In genomic region chr6:30615958-30616810, GRCh38 we compare ENCODE assay signal across 1 cellular context.
TF ChIP-seq lines count a peak whose summit lies in the region.

No MANE protein-coding gene starts in this region.

TF ChIP-seq in GM12878, 131 proteins besides CTCF, POLR2A, EP300 and RAD21 (continues in another document):
- TF ChIP-seq POLR2AphosphoS5 (IDR thresholded peaks at IDR 0.05; ENCODE audit: low read length) (peak; percentile 94), SMARCA5 (IDR thresholded peaks at IDR 0.05) (no peak), TCF7 (IDR thresholded peaks at IDR 0.05; ENCODE audit: borderline replicate concordance) (no peak), SMAD1 (IDR thresholded peaks at IDR 0.05; ENCODE audit: low read depth, partially characterized antibody) (peak; percentile 72), NKRF (conservative IDR thresholded peaks at IDR 0.05) (no peak), ELK1 (IDR thresholded peaks at IDR 0.05; ENCODE audit: low read depth, low read length) (no peak), LARP7 (IDR thresholded peaks at IDR 0.05) (peak; percentile 28; the same call in 1 of the 2 replicates), CUX1 (IDR thresholded peaks at IDR 0.05; ENCODE audit: insufficient replicate concordance, low read depth, low read length) (peak; percentile 57), CHD2 (IDR thresholded peaks at IDR 0.05; ENCODE audit: borderline replicate concordance, low read depth, low read length) (no peak), USF1 (IDR thresholded peaks at IDR 0.05; ENCODE audit: borderline replicate concordance, extremely low read length, insufficient read depth, low read depth, low read length) (no peak), POLR2AphosphoS2 (IDR thresholded peaks at IDR 0.05; ENCODE audit: low read depth, low read length) (peak; percentile 82; the same call in 1 of the 2 replicates), E2F8 (IDR thresholded peaks at IDR 0.05; ENCODE audit: low read depth, partially characterized antibody) (no peak), ZNF207 (IDR thresholded peaks at IDR 0.05; ENCODE audit: borderline replicate concordance) (no peak; the same call in 1 of the 2 replicates), HDAC6 (IDR thresholded peaks at IDR 0.05; ENCODE audit: unreplicated experiment) (peak; percentile 21), KDM1A (IDR thresholded peaks at IDR 0.05; ENCODE audit: borderline replicate concordance) (no peak), MXI1 (IDR thresholded peaks at IDR 0.05; ENCODE audit: low read depth, low read length) (0 out of 2 replicates have a peak, but pooled peaks have one; percentile 40), RELA (IDR thresholded peaks at IDR 0.05; ENCODE audit: borderline replicate concordance, partially characterized antibody) (no peak), PKNOX1 (IDR thresholded peaks at IDR 0.05) (no peak), BACH1 (IDR thresholded peaks at IDR 0.05; ENCODE audit: borderline replicate concordance) (0 out of 2 replicates have a peak, but pooled peaks have one; percentile 73), MTA3 (IDR thresholded peaks at IDR 0.05; ENCODE audit: borderline replicate concordance, low read length) (peak; percentile 21; the same call in 1 of the 2 replicates), HSF1 (IDR thresholded peaks at IDR 0.05; ENCODE audit: low read depth, low read length) (no peak), RUNX3 (IDR thresholded peaks at IDR 0.05; ENCODE audit: low read length) (peak; percentile 48; the same call in 1 of the 2 replicates), FOXM1 (IDR thresholded peaks at IDR 0.05; ENCODE audit: low read depth, low read length) (peak; percentile 46), E2F4 (IDR thresholded peaks at IDR 0.05; ENCODE audit: low read depth, low read length) (no peak), JUNB (IDR thresholded peaks at IDR 0.05) (no peak), CBX3 (IDR thresholded peaks at IDR 0.05; ENCODE audit: borderline replicate concordance, low read depth) (no peak), FOS (IDR thresholded peaks at IDR 0.05; ENCODE audit: borderline replicate concordance, extremely low read depth, insufficient read length) (no peak), ASH2L (IDR thresholded peaks at IDR 0.05; ENCODE audit: borderline replicate concordance, low read depth) (no peak), TCF3 (IDR thresholded peaks at IDR 0.05; ENCODE audit: borderline replicate concordance, insufficient read depth, low read depth, low read length) (peak; percentile 16; the same call in 1 of the 2 replicates), IRF3 (IDR thresholded peaks at IDR 0.05) (no peak), EZH2 (IDR thresholded peaks at IDR 0.05; ENCODE audit: borderline replicate concordance, control insufficient read depth, low read depth, low read length) (no peak), HDAC2 (IDR thresholded peaks at IDR 0.05) (no peak), SP1 (IDR thresholded peaks at IDR 0.05; ENCODE audit: low read depth, low read length) (no peak), KAT2A (conservative IDR thresholded peaks at IDR 0.05; ENCODE audit: control insufficient read depth, low read depth, low read length) (no peak; the same call in 1 of the 2 replicates), MLLT1 (IDR thresholded peaks at IDR 0.05) (no peak), NFIC (IDR thresholded peaks at IDR 0.05; ENCODE audit: low read depth, low read length) (peak; percentile 11; the same call in 1 of the 2 replicates), ATF7 (IDR thresholded peaks at IDR 0.05; ENCODE audit: low read depth) (no peak), BCL11A (IDR thresholded peaks at IDR 0.05; ENCODE audit: low read depth, low read length) (0 out of 2 replicates have a peak, but pooled peaks have one; percentile 27), RFX5 (IDR thresholded peaks at IDR 0.05; ENCODE audit: low read depth, low read length) (no peak), MAX (IDR thresholded peaks at IDR 0.05; ENCODE audit: low read depth, low read length) (no peak), EED (IDR thresholded peaks at IDR 0.05; ENCODE audit: low read depth) (no peak), NRF1 (conservative IDR thresholded peaks at IDR 0.05; ENCODE audit: low read depth, low read length) (no peak), ESRRA (IDR thresholded peaks at IDR 0.05; ENCODE audit: low read length) (no peak)
